8 cellular contexts compared by ENCODE assay signal in genomic region chr6:73461537-73462350, GRCh38. TPM values are rescaled to one million over a fixed set of nuclear protein-coding genes. Genes with fewer than 3 reads are reported as not detected.
DNase-seq lines count a peak whose midpoint lies in the region; ATAC-seq and TF ChIP-seq lines count a peak whose summit lies in the region.

Gene MTO1 (plus strand): TSS chr6:73461737. CDS start chr6:73461855, 118 bp downstream.

- DNase-seq in DMS 273 (lab: John Stamatoyannopoulos, UW; ENCODE audit: unreplicated experiment) = peak; percentile 96
- DNase-seq in HuH-7.5 (ENCODE audit: low spot score) = peak; percentile 81
- DNase-seq in OCI-M2 (lab: John Stamatoyannopoulos, UW; ENCODE audit: unreplicated experiment) = peak; percentile 79
- DNase-seq in activated T-cell treated with anti-CD3 and anti-CD28 coated beads for 4 hours = peak; percentile 70
- DNase-seq in epithelial cell of esophagus (ENCODE audit: low read depth) = peak; percentile 92
- peak; percentile 92 for DNase-seq in mucosa of gallbladder (ENCODE audit: low spot score)
- peak; percentile 59 to 65 for DNase-seq in stimulated activated CD8-positive, alpha-beta memory T cell treated with anti-CD3 and anti-CD28 coated beads, Interleukin-4, amount 100 ng/mL, for 4 hours (ENCODE audit: low read depth in 2 of 2, low spot score in 1 of 2)

- ATAC-seq in GM21526 (IDR thresholded peaks at IDR 0.05; ENCODE audit: low FRiP score, unreplicated experiment) = peak; percentile 95

- no peak for TF ChIP-seq CTCF in epithelial cell of esophagus (IDR thresholded peaks at IDR 0.05; ENCODE audit: insufficient read depth, low read depth, low read length, missing control alignments)

- H3K4me3 ChIP-seq in epithelial cell of esophagus (ENCODE audit: low read length) = peak within 1 kb of the TSS; percentile 93

RNA-seq across cellular contexts. Expression of gene MTO1, which starts in this region (rescaled TPM):
- total RNA-seq in mucosa of gallbladder = 21.8 TPM

Comparison
In these comparisons a context has a peak if more than half of its experiments do, and no peak if none do; other contexts are left out.
1. Peak in every context shown above with its lines: DNase-seq, ATAC-seq and H3K4me3 ChIP-seq.